ENCODE assay signal across 8 cellular contexts in genomic region chr1:99697570-99697969, GRCh38. TPM values are rescaled to one million over a fixed set of nuclear protein-coding genes. Genes with fewer than 3 reads are reported as not detected.
"Had no signal": no experiment of that assay in that cellular context is flagged by ENCODE, and none has a peak within 500 bp of the region (broad histone marks: within the 10 kb centered on the region; RNA-seq: fewer than 3 reads in every experiment).

No MANE protein-coding gene starts in this region.

- H3K27ac ChIP-seq: KMS-11 had no signal

- ATAC-seq: GM23338, HCT116 had no signal

- H3K9ac ChIP-seq: KMS-11 had no signal

- H3K36me3 ChIP-seq: HAP-1 had no signal

- DNase-seq: H7, HFFc6, KBM-7 had no signal

- H3K4me2 ChIP-seq: GM23338, KMS-11 had no signal

- FAIRE-seq: HTR-8/SVneo had no signal

- H3K4me1 ChIP-seq: HAP-1 had no signal

- H3K4me3 ChIP-seq: GM23338, HAP-1 had no signal

- H2AFZ ChIP-seq: GM23338 had no signal

RNA-seq across cellular contexts. Expression of gene PALMD, which starts 51.7 kb away (rescaled TPM):
- total RNA-seq: GM23338, H7, HFFc6 had no signal
- polyA plus RNA-seq: GM23338 had no signal
